In the genomic region with DNA sequence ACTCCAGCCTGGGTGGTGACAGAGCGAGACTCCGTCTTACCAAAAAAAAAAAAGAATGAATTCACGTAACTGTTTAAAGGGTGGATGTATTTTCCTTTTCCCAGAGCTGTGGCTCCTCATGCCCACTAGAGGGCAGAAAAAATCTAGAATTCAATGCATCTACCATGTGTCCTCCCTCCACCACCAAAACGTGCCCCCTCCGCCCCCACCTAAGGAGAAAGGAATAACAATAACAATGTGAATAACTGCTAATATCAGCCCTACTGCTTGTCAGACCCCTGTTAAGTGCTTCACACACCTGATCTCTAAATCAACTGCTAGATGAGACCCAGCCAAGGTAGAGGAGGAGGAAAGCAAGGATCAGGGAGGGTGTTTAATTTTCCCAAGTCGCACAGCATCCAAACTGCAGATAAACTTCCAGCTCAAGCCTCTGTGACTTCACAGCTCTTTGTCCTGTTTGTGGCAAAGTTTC, we compare ENCODE assay signal across 8 cellular contexts. TPM values are rescaled to one million over a fixed set of nuclear protein-coding genes. Genes with fewer than 3 reads are reported as not detected.
DNase-seq lines count a peak whose midpoint lies in the region; ATAC-seq and TF ChIP-seq lines count a peak whose summit lies in the region.

No MANE protein-coding gene starts in this region.

- no peak overlapping the region for H3K18ac ChIP-seq in mesendoderm (ENCODE audit: low read length)

- H2BK120ac ChIP-seq in mesendoderm (ENCODE audit: low read depth, low read length) = no peak overlapping the region

- H3K36me3 Mint-ChIP-seq in CD4-positive, CD25-positive, alpha-beta regulatory T cell = no peaks in the 10 kb centered on the region
- peaks cover 3% of the 10 kb centered on the region for H3K36me3 Mint-ChIP-seq in chondrocyte (ENCODE audit: low read depth)

- H4K8ac ChIP-seq in mesendoderm (ENCODE audit: low read depth, low read length) = no peak overlapping the region

- no peaks in the 10 kb centered on the region for H4K20me1 ChIP-seq in GM23248 (ENCODE audit: insufficient read depth)

- peaks cover 0 to 2% (median 0%) of the 10 kb centered on the region in 7 donors for H3K9me3 Mint-ChIP-seq in CD4-positive, CD25-positive, alpha-beta regulatory T cell
- H3K9me3 Mint-ChIP-seq in chondrocyte (ENCODE audit: low read depth) = peaks cover 8% of the 10 kb centered on the region

- H3K79me1 ChIP-seq in mesendoderm (ENCODE audit: low read length) = no peaks in the 10 kb centered on the region

- no peak for TF ChIP-seq POLR2A in Peyer's patch (IDR thresholded peaks at IDR 0.05)

- no peak overlapping the region for H3K9ac ChIP-seq in GM23248
- H3K9ac ChIP-seq in mesendoderm (ENCODE audit: low read length) = no peak overlapping the region

- in situ Hi-C loops in GM23248 (cut with MboI) = no loop called here

- no peak overlapping the region for H3K27ac ChIP-seq in CD4-positive, CD25-positive, alpha-beta regulatory T cell (ENCODE audit: insufficient read depth, low read length, poor library complexity, severe bottlenecking)
- H3K27ac ChIP-seq in GM23248 (no peak overlapping the region), Peyer's patch (no peak overlapping the region), mesendoderm (ENCODE audit: low read depth, low read length) (no peak overlapping the region)

- H3K79me2 ChIP-seq in GM23248 (ENCODE audit: insufficient read depth) = no peaks in the 10 kb centered on the region
- H3K79me2 ChIP-seq in mesendoderm (ENCODE audit: control insufficient read depth, insufficient read depth, low read length) = no peaks in the 10 kb centered on the region

- H3K9me3 ChIP-seq in CD4-positive, CD25-positive, alpha-beta regulatory T cell (ENCODE audit: control insufficient read depth in 2 of 2, low read length in 2 of 2) = no peaks in the 10 kb centered on the region
- H3K9me3 ChIP-seq in GM23248 (ENCODE audit: low read depth) = no peaks in the 10 kb centered on the region
- H3K9me3 ChIP-seq in Peyer's patch = no peaks in the 10 kb centered on the region

- H3K56ac ChIP-seq in mesendoderm (ENCODE audit: low read length) = no peak overlapping the region

- peak; percentile 36 to 59 (median 45) for TF ChIP-seq CTCF in Peyer's patch (IDR thresholded peaks at IDR 0.05)
- peak; percentile 86 for TF ChIP-seq CTCF in chondrocyte (IDR thresholded peaks at IDR 0.05)

- no peaks in the 10 kb centered on the region for H3K36me3 ChIP-seq in CD4-positive, CD25-positive, alpha-beta regulatory T cell (ENCODE audit: control insufficient read depth, insufficient read depth, low read length)
- H3K36me3 ChIP-seq in GM23248 (ENCODE audit: low read depth) (no peaks in the 10 kb centered on the region), Peyer's patch (no peaks in the 10 kb centered on the region), mesendoderm (ENCODE audit: control insufficient read depth, insufficient read depth, low read length) (no peaks in the 10 kb centered on the region)

- H2AFZ ChIP-seq in GM23248 = no peak overlapping the region

- H3K27me3 ChIP-seq in CD4-positive, CD25-positive, alpha-beta regulatory T cell (ENCODE audit: control insufficient read depth, insufficient read depth, low read length) = peaks cover 10% of the 10 kb centered on the region
- H3K27me3 ChIP-seq in GM23248 (replicated peaks; ENCODE audit: insufficient read depth) (no peaks in the 10 kb centered on the region), Peyer's patch (no peaks in the 10 kb centered on the region), mesendoderm (ENCODE audit: insufficient read depth, low read length, poor library complexity) (no peaks in the 10 kb centered on the region)

- no peak overlapping the region for H2BK15ac ChIP-seq in mesendoderm (replicated peaks; ENCODE audit: low read depth)

- H3K23ac ChIP-seq in mesendoderm (ENCODE audit: low read length) = no peak overlapping the region

- H3K4ac ChIP-seq in mesendoderm (ENCODE audit: low read depth, low read length) = no peak overlapping the region

- no peak overlapping the region for H3K4me2 ChIP-seq in GM23248 (ENCODE audit: unreplicated experiment)
- H3K4me2 ChIP-seq in mesendoderm (ENCODE audit: low read length) = no peak overlapping the region

- peak; percentile 50 to 72 for ATAC-seq in CD4-positive, CD25-positive, alpha-beta regulatory T cell (ENCODE audit: low read depth in 2 of 2)

- no peak overlapping the region for H2AK5ac ChIP-seq in mesendoderm (ENCODE audit: low read length)

- peaks cover 32% of the 10 kb centered on the region for H3K4me1 ChIP-seq in CD4-positive, CD25-positive, alpha-beta regulatory T cell (ENCODE audit: control insufficient read depth, insufficient read depth, low read length, poor library complexity, severe bottlenecking)
- H3K4me1 ChIP-seq in GM23248 (ENCODE audit: insufficient read depth) = peaks cover 7% of the 10 kb centered on the region; the same call in 1 of the 2 replicates
- H3K4me1 ChIP-seq in Peyer's patch = peaks cover 0 to 4% (median 1%) of the 10 kb centered on the region in 4 donors
- no peaks in the 10 kb centered on the region for H3K4me1 ChIP-seq in mesendoderm (ENCODE audit: control insufficient read depth, low read depth, low read length)

- peak overlapping the region in 2 of 3 donors; percentile 33 to 59 for H3K27ac Mint-ChIP-seq in CD4-positive, CD25-positive, alpha-beta regulatory T cell
- H3K27ac Mint-ChIP-seq in chondrocyte (ENCODE audit: unreplicated experiment) = no peak overlapping the region

- H3K27me3 Mint-ChIP-seq in CD4-positive, CD25-positive, alpha-beta regulatory T cell = peaks cover 23% of the 10 kb centered on the region
- peaks cover 6% of the 10 kb centered on the region for H3K27me3 Mint-ChIP-seq in chondrocyte (ENCODE audit: low read depth)

- H3K4me3 Mint-ChIP-seq in CD4-positive, CD25-positive, alpha-beta regulatory T cell = peak overlapping the region in 2 of 4 donors; percentile 3 to 24
- H3K4me3 Mint-ChIP-seq in chondrocyte (ENCODE audit: unreplicated experiment) = no peak overlapping the region

- H3K4me3 ChIP-seq in CD4-positive, CD25-positive, alpha-beta regulatory T cell (ENCODE audit: low read depth, low read length) = no peak overlapping the region
- H3K4me3 ChIP-seq in GM23248 (no peak overlapping the region), Peyer's patch (no peak overlapping the region), mesendoderm (ENCODE audit: low read length) (no peak overlapping the region)

- H2BK5ac ChIP-seq in mesendoderm (ENCODE audit: low read length) = no peak overlapping the region

- H3K4me1 Mint-ChIP-seq in CD4-positive, CD25-positive, alpha-beta regulatory T cell = peaks cover 6 to 44% (median 29%) of the 10 kb centered on the region in 4 donors
- peaks cover 5% of the 10 kb centered on the region for H3K4me1 Mint-ChIP-seq in chondrocyte (ENCODE audit: low read depth)

- H4K5ac ChIP-seq in mesendoderm (ENCODE audit: low read length) = no peak overlapping the region

- no peaks in the 10 kb centered on the region for H3K9me2 ChIP-seq in GM23248 (ENCODE audit: insufficient read depth)

- WGBS in GM23248 (ENCODE audit: low coverage in 1 of 2, low lambda C conversion rate in 2 of 2, missing lambda C conversion rate in 2 of 2), 2 experiments = 22 to 29% methylated on average over 5 to 6 of the region's 6 CpGs
- no CpG with 5 or more reads among the region's 6 CpGs for WGBS in mesendoderm (ENCODE audit: extremely low coverage, insufficient coverage, low lambda C conversion rate)

- DNase-seq in CD4-positive, CD25-positive, alpha-beta regulatory T cell = peak in 2 of 3 donors; percentile 45 to 64
- DNase-seq in GM23248 (peak; percentile 74), Peyer's patch (no peak), chondrocyte (ENCODE audit: low spot score) (no peak), mesendoderm (peak; percentile 67), ecto neural progenitor cell (ENCODE audit: low spot score) (no peak), GDM1 (lab: John Stamatoyannopoulos, UW) (no peak), activated gamma-delta T cell treated with Interleukin-2 at 50 U/mL for 16 hours (no peak)

- no peaks in the 10 kb centered on the region for H3F3A ChIP-seq in GM23248 (ENCODE audit: insufficient read depth)

RNA-seq across cellular contexts. Expression of gene PNMA8B, which starts 20.2 kb away (rescaled TPM):
- total RNA-seq in CD4-positive, CD25-positive, alpha-beta regulatory T cell = not detected
- polyA plus RNA-seq in CD4-positive, CD25-positive, alpha-beta regulatory T cell = under 1 TPM in 3 of 4 donors, not detected in 1; 0.57 to 0.80 (median 0.62) TPM
- total RNA-seq in GM23248 (2014; rRNA removed; shearing (Covaris generic)) = 0.25 and 0.65 TPM in 2 replicates
- polyA plus RNA-seq in GM23248 (2016; fragmentation: Nextera tagmentation; extraction: Ambion mirVana) = 0.13 and 0.20 TPM in 2 replicates
- total RNA-seq in Peyer's patch = 1 to 10 TPM in 1 of 4 donors, under 1 TPM in 2, not detected in 1; 0.38 to 1.7 (median 0.67) TPM
- 2.2 to 5.5 TPM (median 2.5 TPM) in 3 replicates for total RNA-seq in chondrocyte
- 0.10 TPM for polyA plus RNA-seq in mesendoderm (2013, experiment 1 of 2)
- 0.15 TPM for polyA plus RNA-seq in mesendoderm (2013, experiment 2 of 2)

RNA-seq across cellular contexts. Expression of gene PNMA8A, which starts 44.6 kb away (rescaled TPM):
- total RNA-seq in CD4-positive, CD25-positive, alpha-beta regulatory T cell = not detected
- polyA plus RNA-seq in CD4-positive, CD25-positive, alpha-beta regulatory T cell = under 1 TPM in 1 of 4 donors, not detected in 3; 0.05 TPM
- total RNA-seq in GM23248 (2014; rRNA removed; shearing (Covaris generic)) = 0.76 and 0.89 TPM in 2 replicates
- 0.26 and 0.56 TPM in 2 replicates for polyA plus RNA-seq in GM23248 (2016; fragmentation: Nextera tagmentation; extraction: Ambion mirVana)
- total RNA-seq in Peyer's patch (under 1 TPM in 1 of 4 donors, not detected in 3; 0.28 TPM), chondrocyte (10.1 to 16.1 TPM (median 10.1 TPM) in 3 replicates)
- polyA plus RNA-seq in mesendoderm (2013, experiment 1 of 2) = 12.5 TPM
- 13.0 TPM for polyA plus RNA-seq in mesendoderm (2013, experiment 2 of 2)

Comparison
In these comparisons a context has a peak if more than half of its experiments do, and no peak if none do; other contexts are left out.
1. DNase-seq: peak in CD4-positive, CD25-positive, alpha-beta regulatory T cell (2 of 3), GM23248 (single experiment) and mesendoderm (single experiment); none in Peyer's patch (0 of 3), chondrocyte (single experiment), ecto neural progenitor cell (single experiment), GDM1 (single experiment) and activated gamma-delta T cell treated with Interleukin-2 at 50 U/mL for 16 hours (single experiment).